Comparison of ENCODE assay signal across 2 cellular contexts in the genomic region with DNA sequence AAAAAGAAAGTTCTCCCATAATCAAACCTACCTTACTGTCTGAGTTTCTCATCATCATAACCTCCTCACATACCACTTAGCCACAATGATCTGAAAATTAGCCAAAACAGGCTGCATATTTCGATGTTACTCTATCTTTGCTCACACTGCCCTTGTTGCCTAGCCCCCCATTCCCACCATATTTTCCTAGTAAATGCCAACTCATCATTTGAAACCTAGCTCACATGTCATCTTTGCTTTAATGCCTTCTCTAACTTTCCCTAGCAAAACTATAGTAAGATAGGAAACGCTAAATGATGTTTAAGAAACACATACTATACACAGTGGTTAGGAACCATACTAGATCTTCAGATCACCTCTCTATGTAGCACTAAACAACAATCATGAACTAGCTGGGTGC.
TF ChIP-seq lines count a peak whose summit lies in the region.

No MANE protein-coding gene starts in this region.

TF ChIP-seq in A549, 52 proteins besides CTCF, POLR2A, EP300 and RAD21:
- TF ChIP-seq CBX8 (IDR thresholded peaks at IDR 0.05) (no peak), HDAC2 (IDR thresholded peaks at IDR 0.05) (no peak), MAFK (IDR thresholded peaks at IDR 0.05; ENCODE audit: partially characterized antibody) (peak; percentile 55)

TF ChIP-seq in IMR-90, 13 proteins besides CTCF, POLR2A, EP300 and RAD21:
- TF ChIP-seq CEBPB (IDR thresholded peaks at IDR 0.05; ENCODE audit: low read depth, low read length) (no peak), MAFK (IDR thresholded peaks at IDR 0.05; ENCODE audit: low read depth, low read length) (0 out of 2 replicates have a peak, but pooled peaks have one; percentile 12)
